ENCODE assay signal across 8 cellular contexts in genomic region chr7:75072978-75073282, GRCh38. TPM values are rescaled to one million over a fixed set of nuclear protein-coding genes. Genes with fewer than 3 reads are reported as not detected.
DNase-seq lines count a peak whose midpoint lies in the region; ATAC-seq lines count a peak whose summit lies in the region.

No MANE protein-coding gene starts in this region.

- H3K4me2 ChIP-seq in BLaER1 = peak overlapping the region; percentile 81

- no peaks in the 10 kb centered on the region for H3K27me3 Mint-ChIP-seq in naive B cell

- H3K9ac ChIP-seq in BLaER1 (peak overlapping the region; percentile 96), duodenal mucosa (ENCODE audit: low read depth in 1 of 2, low read length in 2 of 2) (peak overlapping the region; percentile 87 to 95)

- peaks cover 0 to 4% of the 10 kb centered on the region in 2 donors for H3K36me3 Mint-ChIP-seq in naive B cell

- peaks cover 30% of the 10 kb centered on the region for H3K36me3 ChIP-seq in BLaER1
- peaks cover 4% of the 10 kb centered on the region for H3K36me3 ChIP-seq in MG63
- H3K36me3 ChIP-seq in duodenal mucosa (ENCODE audit: control insufficient read depth in 1 of 2, insufficient read depth in 2 of 2, low read length in 2 of 2) = peaks cover 5 to 16% of the 10 kb centered on the region in 2 donors

- H4K20me1 ChIP-seq in BLaER1 = no peaks in the 10 kb centered on the region

- H3K4me1 Mint-ChIP-seq in naive B cell = peaks cover 4 to 18% (median 11%) of the 10 kb centered on the region in 3 donors

- H3K4me1 ChIP-seq in BLaER1 (peaks cover 8% of the 10 kb centered on the region), duodenal mucosa (ENCODE audit: control insufficient read depth in 1 of 2, insufficient read depth in 2 of 2, low read length in 2 of 2) (peaks cover 3 to 9% of the 10 kb centered on the region in 2 donors)

- DNase-seq in MG63 = no peak
- DNase-seq in naive B cell = peak; percentile 6
- no peak for DNase-seq in DMS 273 (lab: John Stamatoyannopoulos, UW; ENCODE audit: unreplicated experiment)
- no peak for DNase-seq in HuH-7.5 (ENCODE audit: low spot score)
- DNase-seq in NCI-H2171 treated with DMSO at 0.1 percent for 48 hours (lab: John Stamatoyannopoulos, UW) = no peak

- H3K27ac Mint-ChIP-seq in naive B cell = peak overlapping the region; percentile 95 to 98 (median 98)

- no peaks in the 10 kb centered on the region for H3K9me3 ChIP-seq in BLaER1
- H3K9me3 ChIP-seq in MG63 = no peaks in the 10 kb centered on the region
- H3K9me3 ChIP-seq in duodenal mucosa (ENCODE audit: control insufficient read depth in 1 of 2, low read length in 2 of 2) = no peaks in the 10 kb centered on the region

- peak; percentile 4 to 5 for ATAC-seq in naive B cell (ENCODE audit: low read depth in 2 of 2)
- ATAC-seq in HG02763 (IDR thresholded peaks at IDR 0.05; ENCODE audit: unreplicated experiment) = no peak

- H3K27me3 ChIP-seq in BLaER1 (no peaks in the 10 kb centered on the region), MG63 (no peaks in the 10 kb centered on the region), duodenal mucosa (ENCODE audit: control insufficient read depth in 1 of 2, insufficient read depth in 2 of 2, low read length in 2 of 2) (no peaks in the 10 kb centered on the region)

- no peaks in the 10 kb centered on the region for H3K9me3 Mint-ChIP-seq in naive B cell

- peak overlapping the region; percentile 91 to 96 (median 94) for H3K4me3 Mint-ChIP-seq in naive B cell

- H3K27ac ChIP-seq in BLaER1 (peak overlapping the region; percentile 92), duodenal mucosa (ENCODE audit: low read depth, low read length) (peak overlapping the region; percentile 75)

- H3K4me3 ChIP-seq in BLaER1 (peak overlapping the region; percentile 91), MG63 (peak overlapping the region; percentile 71), duodenal mucosa (ENCODE audit: low read depth in 1 of 2, low read length in 2 of 2) (peak overlapping the region; percentile 91 to 94)

RNA-seq across cellular contexts. Expression of gene RCC1L, which starts 0.7 kb away (rescaled TPM):
- total RNA-seq in MG63 (2014; rRNA removed; shearing (Covaris generic); ENCODE audit: low replicate concordance) = 50.2 and 60.8 TPM in 2 replicates
- 10 to 100 TPM; 22.7 to 45.9 (median 31.0) TPM for polyA plus RNA-seq in naive B cell (ENCODE audit: low read depth in 6 of 6)

RNA-seq across cellular contexts. Expression of gene GTF2IRD2B, which starts 19.5 kb away (rescaled TPM):
- total RNA-seq in MG63 (2014; rRNA removed; shearing (Covaris generic); ENCODE audit: low replicate concordance) = 1.6 and 11.2 TPM in 2 replicates
- 100 to 1,000 TPM in 1 of 6 donors, 10 to 100 TPM in 5; 50.5 to 109 (median 65.6) TPM for polyA plus RNA-seq in naive B cell (ENCODE audit: low read depth in 6 of 6)
